In genomic region chr2:160281213-160281612, GRCh38 we compare ENCODE assay signal across 29 cellular contexts.
DNase-seq lines count a peak whose midpoint lies in the region; ATAC-seq and TF ChIP-seq lines count a peak whose summit lies in the region.
"Had no signal": no experiment of that assay in that cellular context is flagged by ENCODE, and none has a peak within 500 bp of the region (broad histone marks: within the 10 kb centered on the region; RNA-seq: fewer than 3 reads in every experiment).

No MANE protein-coding gene starts in this region.

- no peaks in the 10 kb centered on the region for H3K9me2 ChIP-seq in GM23248 (ENCODE audit: insufficient read depth)

- intact Hi-C loops in CD4-positive, alpha-beta memory T cell (cut with micrococcal nuclease), result no loop called here

- no peak overlapping the region for H3K4me2 ChIP-seq in GM23248 (ENCODE audit: unreplicated experiment)

- no peak for ATAC-seq in central memory CD8-positive, alpha-beta T cell (replicated peaks; ENCODE audit: extremely low read depth, poor library complexity, severe bottlenecking)
- no peak for ATAC-seq in HG02759 (IDR thresholded peaks at IDR 0.05; ENCODE audit: unreplicated experiment)
- ATAC-seq: K562; left lobe of liver; PC-3; Right ventricle myocardium inferior; stimulated activated effector memory CD8-positive, alpha-beta T cell treated with anti-CD3 and anti-CD28 coated beads, Interleukin-12 subunit alpha, Interleukin-12 subunit beta, amount 100 ng/mL, for 72 hours had no signal

- H3K27me3 Mint-ChIP-seq in CD4-positive, alpha-beta memory T cell, result no peaks in the 10 kb centered on the region
- H3K27me3 Mint-ChIP-seq in central memory CD8-positive, alpha-beta T cell, result no peaks in the 10 kb centered on the region
- H3K27me3 Mint-ChIP-seq: activated CD4-positive, alpha-beta memory T cell treated with anti-CD3 and anti-CD28 coated beads for 36 hours; memory B cell had no signal

- H3K79me2 ChIP-seq in GM23248 (ENCODE audit: insufficient read depth), result peaks cover 79% of the 10 kb centered on the region

- no peak for DNase-seq in CD4-positive, alpha-beta memory T cell
- no peak for DNase-seq in GM23248
- no peak for DNase-seq in central memory CD8-positive, alpha-beta T cell (ENCODE audit: low spot score in 2 of 2)
- no peak for DNase-seq in NOMO-1 treated with DMSO at 0.1 percent for 48 hours (lab: John Stamatoyannopoulos, UW; ENCODE audit: unreplicated experiment)
- DNase-seq in NCI-H146 (lab: John Stamatoyannopoulos, UW), result no peak
- DNase-seq: activated CD4-positive, alpha-beta memory T cell treated with anti-CD3 and anti-CD28 coated beads for 36 hours; activated CD4-positive, alpha-beta T cell treated with anti-CD3 and anti-CD28 coated beads for 1 hour; activated CD8-positive, alpha-beta memory T cell treated with anti-CD3 and anti-CD28 coated beads, Interleukin-2, amount 50 U/mL, for 48 hours; DND-41; effector CD8-positive, alpha-beta T cell; glutamatergic neuron; MG63; NCI-H1105 treated with DMSO at 0.1 percent for 48 hours; NCI-H1930; NCI-H524 treated with DMSO at 0.1 percent for 48 hours; PC-3; substantia nigra; trophoblast cell had no signal

- no peaks in the 10 kb centered on the region for H3K27me3 ChIP-seq in CD4-positive, alpha-beta memory T cell (ENCODE audit: insufficient read depth, low read length)
- H3K27me3 ChIP-seq in GM23248 (replicated peaks; ENCODE audit: insufficient read depth) (no peaks in the 10 kb centered on the region), neutrophil (no peaks in the 10 kb centered on the region)
- H3K27me3 ChIP-seq: BLaER1 treated with 17β-estradiol and CSF1 and Interleukin-3, amounts not matched to agents 10 nM and 100 nM; cardiac muscle cell; MG63 had no signal

- POLR2A ChIA-PET in CD4-positive, alpha-beta memory T cell (lab: Charles Lee; ENCODE audit: partially characterized antibody), result no interaction called here

- peaks cover 51% of the 10 kb centered on the region for H3K36me3 ChIP-seq in CD4-positive, alpha-beta memory T cell (ENCODE audit: insufficient read depth, low read length)
- peaks cover 74% of the 10 kb centered on the region for H3K36me3 ChIP-seq in GM23248 (ENCODE audit: low read depth)
- H3K36me3 ChIP-seq in neutrophil, result peaks cover 80% of the 10 kb centered on the region

- H3K4me3 ChIP-seq in CD4-positive, alpha-beta memory T cell (ENCODE audit: low read length in 2 of 2), result no peak overlapping the region
- H3K4me3 ChIP-seq in GM23248, result no peak overlapping the region
- H3K4me3 ChIP-seq in neutrophil (ENCODE audit: low read depth in 1 of 2, low read length in 1 of 2), result no peak overlapping the region
- H3K4me3 ChIP-seq: BLaER1 treated with 17β-estradiol and CSF1 and Interleukin-3, amounts not matched to agents 10 nM and 100 nM; cardiac muscle cell; coronary artery; K562; MG63 had no signal

- no peak overlapping the region for H3K9ac ChIP-seq in GM23248
- H3K9ac ChIP-seq: BLaER1 treated with 17β-estradiol and CSF1 and Interleukin-3, amounts not matched to agents 10 nM and 100 nM had no signal

- H3K36me3 Mint-ChIP-seq in CD4-positive, alpha-beta memory T cell, result peaks cover 43 to 78% of the 10 kb centered on the region in 2 donors
- H3K36me3 Mint-ChIP-seq in central memory CD8-positive, alpha-beta T cell (ENCODE audit: insufficient read depth), result peaks cover 47% of the 10 kb centered on the region

- peaks cover 15 to 49% (median 29%) of the 10 kb centered on the region in 4 donors for H3K4me1 Mint-ChIP-seq in CD4-positive, alpha-beta memory T cell
- H3K4me1 Mint-ChIP-seq in central memory CD8-positive, alpha-beta T cell, result peaks cover 16% of the 10 kb centered on the region
- H3K4me1 Mint-ChIP-seq: memory B cell had no signal

- peak overlapping the region in 4 of 7 donors; percentile 12 to 66 (median 42) for H3K27ac Mint-ChIP-seq in CD4-positive, alpha-beta memory T cell
- peak overlapping the region; percentile 54 for H3K27ac Mint-ChIP-seq in central memory CD8-positive, alpha-beta T cell (ENCODE audit: low read depth)
- H3K27ac Mint-ChIP-seq: activated CD4-positive, alpha-beta memory T cell treated with anti-CD3 and anti-CD28 coated beads for 36 hours; memory B cell; stimulated activated effector memory CD8-positive, alpha-beta T cell treated with anti-CD3 and anti-CD28 coated beads, Interleukin-12 subunit alpha, Interleukin-12 subunit beta, amount 100 ng/mL, for 72 hours; T-helper 2 cell treated with Interferon-gamma antibody and Interleukin-4, amounts not matched to agents 5 μg/mL and 100 μg/mL, for 36 hours had no signal

- no peak for TF ChIP-seq CTCF in neutrophil (IDR thresholded peaks at IDR 0.05)

- H3K9me3 ChIP-seq in CD4-positive, alpha-beta memory T cell (ENCODE audit: control insufficient read depth in 1 of 2, low read length in 2 of 2), result no peaks in the 10 kb centered on the region
- H3K9me3 ChIP-seq in GM23248 (ENCODE audit: low read depth), result no peaks in the 10 kb centered on the region
- no peaks in the 10 kb centered on the region for H3K9me3 ChIP-seq in neutrophil
- H3K9me3 ChIP-seq: BLaER1 treated with 17β-estradiol and CSF1 and Interleukin-3, amounts not matched to agents 10 nM and 100 nM; MG63 had no signal

- in situ Hi-C loops in GM23248 (cut with MboI), result no loop called here

- H3K9me3 Mint-ChIP-seq in CD4-positive, alpha-beta memory T cell, result no peaks in the 10 kb centered on the region
- no peaks in the 10 kb centered on the region for H3K9me3 Mint-ChIP-seq in central memory CD8-positive, alpha-beta T cell
- H3K9me3 Mint-ChIP-seq: activated CD4-positive, alpha-beta memory T cell treated with anti-CD3 and anti-CD28 coated beads for 36 hours; memory B cell; stimulated activated effector memory CD8-positive, alpha-beta T cell treated with anti-CD3 and anti-CD28 coated beads, Interleukin-12 subunit alpha, Interleukin-12 subunit beta, amount 100 ng/mL, for 72 hours; T-helper 2 cell treated with Interferon-gamma antibody and Interleukin-4, amounts not matched to agents 5 μg/mL and 100 μg/mL, for 36 hours had no signal

- no peak overlapping the region for H2AFZ ChIP-seq in GM23248

- H4K20me1 ChIP-seq in GM23248 (ENCODE audit: insufficient read depth), result no peaks in the 10 kb centered on the region
- H4K20me1 ChIP-seq: BLaER1 treated with 17β-estradiol and CSF1 and Interleukin-3, amounts not matched to agents 10 nM and 100 nM had no signal

- 97 to 98% methylated on average over 1 of the region's 1 CpG for WGBS in GM23248 (ENCODE audit: low coverage in 1 of 2, low lambda C conversion rate in 2 of 2, missing lambda C conversion rate in 2 of 2), 2 experiments

- CTCF ChIA-PET in CD4-positive, alpha-beta memory T cell (lab: Charles Lee; ENCODE audit: partially characterized antibody), result interaction anchor here (0.6 kb wide), 1 partner anchor 11 kb away, joined by 3 read pairs; no protein-coding TSS in a partner anchor

- H3K27ac ChIP-seq in CD4-positive, alpha-beta memory T cell (ENCODE audit: low read depth, low read length), result no peak overlapping the region
- H3K27ac ChIP-seq in GM23248, result peak overlapping the region; percentile 44
- peak overlapping the region; percentile 73 for H3K27ac ChIP-seq in neutrophil
- H3K27ac ChIP-seq: BLaER1 treated with 17β-estradiol and CSF1 and Interleukin-3, amounts not matched to agents 10 nM and 100 nM; coronary artery had no signal

- H3K4me1 ChIP-seq in CD4-positive, alpha-beta memory T cell (ENCODE audit: insufficient read depth, low read length), result peaks cover 14% of the 10 kb centered on the region
- H3K4me1 ChIP-seq in GM23248 (ENCODE audit: insufficient read depth), result peaks cover 36% of the 10 kb centered on the region
- H3K4me1 ChIP-seq in neutrophil (ENCODE audit: control insufficient read depth in 1 of 2, insufficient read depth in 1 of 2, low read depth in 1 of 2, low read length in 1 of 2), result peaks cover 28 to 42% of the 10 kb centered on the region in 2 experiments

- peaks cover 84% of the 10 kb centered on the region for H3F3A ChIP-seq in GM23248 (ENCODE audit: insufficient read depth)

- H3K4me3 Mint-ChIP-seq in CD4-positive, alpha-beta memory T cell, result no peak overlapping the region
- no peak overlapping the region for H3K4me3 Mint-ChIP-seq in central memory CD8-positive, alpha-beta T cell
- H3K4me3 Mint-ChIP-seq: activated CD4-positive, alpha-beta memory T cell treated with anti-CD3 and anti-CD28 coated beads for 36 hours; memory B cell; stimulated activated effector memory CD8-positive, alpha-beta T cell treated with anti-CD3 and anti-CD28 coated beads, Interleukin-12 subunit alpha, Interleukin-12 subunit beta, amount 100 ng/mL, for 72 hours; T-helper 2 cell treated with Interferon-gamma antibody and Interleukin-4, amounts not matched to agents 5 μg/mL and 100 μg/mL, for 36 hours had no signal
